In genomic region chr6:21552286-21552685, GRCh38 we compare ENCODE assay signal across 4 cellular contexts. TPM values are rescaled to one million over a fixed set of nuclear protein-coding genes. Genes with fewer than 3 reads are reported as not detected.
DNase-seq lines count a peak whose midpoint lies in the region; ATAC-seq, FAIRE-seq and TF ChIP-seq lines count a peak whose summit lies in the region.
"Not testable (repeated sequence)": the region's sequence is repeated elsewhere in the genome, so short reads cannot be mapped to it uniquely, and the experiment has no call there.

No MANE protein-coding gene starts in this region.

- not testable (repeated sequence) for H3K14ac ChIP-seq in H1 (ENCODE audit: insufficient read length)

- not testable (repeated sequence) for H2AK5ac ChIP-seq in H1 (ENCODE audit: low read depth, low read length)

- TF ChIP-seq CTCF in H1 (IDR thresholded peaks at IDR 0.05; ENCODE audit: control extremely low read depth in 1 of 3, insufficient read depth in 1 of 3, low read depth in 1 of 3, low read length in 3 of 3), result not testable (repeated sequence)

- H2AFZ ChIP-seq in H1 (ENCODE audit: low read length), result not testable (repeated sequence)

- not testable (repeated sequence) for H3K4me2 ChIP-seq in H1 (ENCODE audit: insufficient read depth in 1 of 2, low read depth in 2 of 2, low read length in 2 of 2)

- not testable (repeated sequence) for H3K18ac ChIP-seq in H1 (ENCODE audit: extremely low read depth, low read length)

- not testable (repeated sequence) for H2BK15ac ChIP-seq in H1 (ENCODE audit: low read length)

- not testable (repeated sequence) for H3K27me3 ChIP-seq in H7 (ENCODE audit: control insufficient read depth, insufficient read depth, low read length); HUES6 (ENCODE audit: control insufficient read depth, insufficient read depth, low read length); H1 (replicated peaks in 1 of 4; ENCODE audit: control insufficient read depth in 3 of 4, extremely low read depth in 1 of 4, insufficient read depth in 3 of 4, low read length in 3 of 4)

- CTCF ChIA-PET in H1 (lab: Charles Lee; ENCODE audit: partially characterized antibody), result interaction anchor here (0.6 to 1.0 kb wide), 3 partner anchors 36 to 610 kb away, joined by 3 read pairs; no protein-coding TSS in a partner anchor

- not testable (repeated sequence) for H2BK12ac ChIP-seq in H1 (ENCODE audit: low read depth, low read length)

- TF ChIP-seq RAD21 in H1 (IDR thresholded peaks at IDR 0.05 in 1 of 2, conservative IDR thresholded peaks at IDR 0.05 in 1 of 2; ENCODE audit: low read depth in 2 of 2, low read length in 2 of 2), result not testable (repeated sequence)

- not testable (repeated sequence) for H3K79me1 ChIP-seq in H1 (ENCODE audit: low read depth, low read length)

- H3K9me3 ChIP-seq in HUES6 (ENCODE audit: control insufficient read depth, insufficient read depth, low read depth, low read length) (peaks cover 32% of the 10 kb centered on the region), H1 (ENCODE audit: insufficient read depth in 2 of 2, low read depth in 1 of 2, low read length in 1 of 2) (peaks cover 10 to 17% of the 10 kb centered on the region in 2 experiments)

- H3K4me1 ChIP-seq in HUES6 (ENCODE audit: control insufficient read depth, insufficient read depth, low read length); H1 (replicated peaks in 1 of 4; ENCODE audit: control insufficient read depth in 3 of 4, insufficient read depth in 4 of 4, low read length in 3 of 4): not testable (repeated sequence)

- 0 out of 2 replicates have a peak overlapping the region, but pooled peaks have one; percentile 16 for H2BK5ac ChIP-seq in H1 (ENCODE audit: low read depth, low read length)

- ATAC-seq in Right ventricle myocardium inferior, result not testable (repeated sequence)

- not testable (repeated sequence) for H2BK20ac ChIP-seq in H1 (ENCODE audit: low read length)

- H3K4ac ChIP-seq in H1 (replicated peaks; ENCODE audit: insufficient read length, low read depth, low read length), result not testable (repeated sequence)

- DNase-seq in H7, result not testable (repeated sequence)
- DNase-seq in H1 (ENCODE audit: low read depth in 1 of 2, low spot score in 2 of 2) (peak in 1 of 2 experiments; percentile 45), Right ventricle myocardium inferior (ENCODE audit: missing footprints) (peak; percentile 42)

- not testable (repeated sequence) for H2BK120ac ChIP-seq in H1 (replicated peaks; ENCODE audit: low read depth, low read length)

- peak overlapping the region; percentile 3; the same call in 1 of the 2 replicates for H3K4me3 ChIP-seq in H7 (ENCODE audit: insufficient read depth, low read depth, low read length)
- peak overlapping the region; percentile 13; the same call in 1 of the 2 replicates for H3K4me3 ChIP-seq in HUES6 (ENCODE audit: low read depth, low read length)
- H3K4me3 ChIP-seq in H1 (ENCODE audit: extremely low read depth in 1 of 4, insufficient read depth in 2 of 4, low read depth in 3 of 4, low read length in 4 of 4), result not testable (repeated sequence)

- intact Hi-C loops in Right ventricle myocardium inferior (cut with DNase I), result not testable (repeated sequence)

- not testable (repeated sequence) for H3K56ac ChIP-seq in H1 (replicated peaks; ENCODE audit: insufficient read length, low read depth, low read length)

- POLR2A ChIA-PET in H1 (lab: Charles Lee; ENCODE audit: partially characterized antibody), result not testable (repeated sequence)

- WGBS in H1 (ENCODE audit: extremely low coverage in 1 of 2, insufficient coverage in 1 of 2, insufficient read length in 1 of 2, insufficient replicate concordance in 2 of 2, low coverage in 1 of 2, low lambda C conversion rate in 2 of 2, missing lambda C conversion rate in 1 of 2), 2 experiments, result 94% methylated on average over 22 of the region's 27 CpGs; no CpG with 5 or more reads in 1 of the 2 experiments

- H3K9ac ChIP-seq in HUES6 (ENCODE audit: low read length); H1 (replicated peaks in 1 of 4; ENCODE audit: extremely low read depth in 1 of 4, low read depth in 3 of 4, low read length in 3 of 4): not testable (repeated sequence)

- H3K23ac ChIP-seq in H1 (ENCODE audit: insufficient read length), result not testable (repeated sequence)

- H3K27ac ChIP-seq in HUES6 (ENCODE audit: low read depth, low read length); H1 (ENCODE audit: low read depth, low read length): not testable (repeated sequence)

- TF ChIP-seq EP300 in H1 (IDR thresholded peaks at IDR 0.05; ENCODE audit: borderline replicate concordance in 1 of 2, low read depth in 2 of 2, low read length in 2 of 2), result not testable (repeated sequence)

- not testable (repeated sequence) for H4K91ac ChIP-seq in H1 (replicated peaks; ENCODE audit: insufficient read length, low read length)

- not testable (repeated sequence) for H4K8ac ChIP-seq in H1 (ENCODE audit: extremely low read depth, insufficient read depth, low read length)

- H4K5ac ChIP-seq in H1 (ENCODE audit: insufficient read length, low read depth, low read length), result not testable (repeated sequence)

- H3K79me2 ChIP-seq in H1 (ENCODE audit: control insufficient read depth in 1 of 2, insufficient read depth in 2 of 2, low read length in 2 of 2), result not testable (repeated sequence)

- H4K20me1 ChIP-seq in H1 (replicated peaks in 1 of 2; ENCODE audit: control insufficient read depth in 1 of 2, insufficient read depth in 2 of 2, low read length in 2 of 2), result not testable (repeated sequence)

- H3K36me3 ChIP-seq in H7 (replicated peaks; ENCODE audit: control insufficient read depth, insufficient read depth, low read length); HUES6 (ENCODE audit: control insufficient read depth, insufficient read depth, low read length); H1 (ENCODE audit: control insufficient read depth in 2 of 4, insufficient read depth in 4 of 4, low read length in 3 of 4): not testable (repeated sequence)

- FAIRE-seq in H1 (lab: Jason Lieb, UNC), result not testable (repeated sequence)

- TF ChIP-seq POLR2A in H1 (IDR thresholded peaks at IDR 0.05; ENCODE audit: control extremely low read depth in 1 of 2, low read depth in 2 of 2, low read length in 2 of 2), result not testable (repeated sequence)

- H3K23me2 ChIP-seq in H1 (ENCODE audit: low read depth, low read length), result not testable (repeated sequence)

RNA-seq across cellular contexts. Expression of gene SOX4, which starts 41.3 kb away (rescaled TPM):
- 121 and 151 TPM in 2 replicates for total RNA-seq in H7 (2014; rRNA removed; shearing (Covaris generic))
- total RNA-seq in H1 (2021; fragmentation: NEBNext Ultra II Directional; extraction: Animal tissue kit (Norgen Biotek cat#: 25700)), result 162 and 169 TPM in 2 replicates
- polyA plus RNA-seq in H1 (2011; rRNA removed), result 14.1 and 16.1 TPM in 2 replicates
- 25.2 TPM for polyA plus RNA-seq in H1 (2011; cell fraction: cytosol; rRNA removed)
- 28.0 TPM for polyA plus RNA-seq in H1 (2011; cell fraction: nucleus; rRNA removed)
- polyA plus RNA-seq in H1 (2012, experiment 1 of 2), result 42.4 to 50.3 TPM (median 46.5 TPM) in 4 replicates
- polyA plus RNA-seq in H1 (2012, experiment 2 of 2), result 31.6 TPM
- polyA plus RNA-seq in H1 (2013, experiment 1 of 2), result 141 TPM
- 134 TPM for polyA plus RNA-seq in H1 (2013, experiment 2 of 2)
- 26.2 and 31.1 TPM in 2 replicates for polyA minus RNA-seq in H1 (2011; rRNA and poly(A)+ RNA removed)
- 46.9 TPM for polyA minus RNA-seq in H1 (2011; cell fraction: cytosol; rRNA and poly(A)+ RNA removed)
- 36.0 TPM for polyA minus RNA-seq in H1 (2011; cell fraction: nucleus; rRNA and poly(A)+ RNA removed)
- total RNA-seq in Right ventricle myocardium inferior, result 7.8 TPM

Comparison
In these comparisons a context has a peak if more than half of its experiments do, and no peak if none do; other contexts are left out.
1. RNA of gene SOX4, which starts 41.3 kb away (total RNA-seq): 162 to 169 TPM in H1 and 121 to 151 TPM in H7; 7.8 TPM in Right ventricle myocardium inferior (single experiment); every median in the first group is over 10 times any median in the second.